1 cellular context compared by ENCODE assay signal in the genomic region with DNA sequence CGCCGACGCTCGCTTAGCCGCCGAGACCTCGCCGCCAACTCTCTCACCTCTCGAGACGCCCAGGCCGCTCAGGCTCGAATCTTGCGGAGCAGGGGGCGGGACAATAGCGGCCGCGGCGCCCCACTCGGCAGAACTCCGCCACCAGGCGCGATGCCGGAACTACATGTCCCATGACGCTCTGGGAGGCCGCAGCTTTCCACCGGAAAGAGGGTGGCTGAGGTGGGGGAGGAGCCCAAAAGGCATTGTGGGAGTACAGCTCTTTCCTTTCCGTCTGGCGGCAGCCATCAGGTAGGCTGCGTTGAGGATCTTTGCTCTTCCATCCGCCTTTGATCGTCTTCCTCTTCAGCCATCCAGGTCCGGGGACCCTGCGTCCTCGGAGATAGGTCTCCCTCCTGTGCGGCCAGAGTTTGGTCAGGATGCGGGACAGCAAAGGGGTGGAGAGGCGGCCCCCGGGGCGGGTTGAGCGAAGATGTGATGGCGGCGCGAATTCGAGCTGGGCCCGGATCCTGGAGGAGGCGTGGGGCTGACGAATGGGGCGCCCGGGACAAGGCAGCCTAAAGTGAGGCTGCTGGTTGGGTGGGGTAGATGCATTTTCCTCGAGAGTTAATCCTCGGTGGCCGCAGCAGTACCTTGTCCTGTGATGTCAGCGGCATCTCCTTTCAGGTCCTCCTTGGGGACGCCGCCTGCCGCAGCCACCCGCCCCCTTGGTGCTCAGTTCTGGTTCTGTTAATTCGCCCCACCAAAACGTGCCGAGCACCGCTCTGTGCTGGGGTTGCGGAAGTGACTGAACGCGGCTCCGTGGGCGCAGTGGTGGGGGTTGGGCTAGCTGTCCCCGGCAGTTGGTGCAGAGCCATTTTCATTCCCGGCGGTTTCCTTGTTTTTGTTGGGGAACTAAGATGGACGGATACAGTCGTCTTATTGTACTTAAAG.
A peak's percentile ranks its signal among the peaks of the same experiment; 100 is the strongest.
TF ChIP-seq lines count a peak whose summit lies in the region.

A gene (minus strand): TSS at position 105 of the 930 bp plus-strand sequence. CDS start 6,086 bp downstream, outside the sequence.
A gene (plus strand): TSS at position 247 of the 930 bp plus-strand sequence. CDS start 728 bp downstream, outside the sequence.

TF ChIP-seq in HEK293, 187 proteins besides CTCF, POLR2A, EP300 and RAD21 (continued from another document and continues in another):
- TF ChIP-seq, protein P1, sequence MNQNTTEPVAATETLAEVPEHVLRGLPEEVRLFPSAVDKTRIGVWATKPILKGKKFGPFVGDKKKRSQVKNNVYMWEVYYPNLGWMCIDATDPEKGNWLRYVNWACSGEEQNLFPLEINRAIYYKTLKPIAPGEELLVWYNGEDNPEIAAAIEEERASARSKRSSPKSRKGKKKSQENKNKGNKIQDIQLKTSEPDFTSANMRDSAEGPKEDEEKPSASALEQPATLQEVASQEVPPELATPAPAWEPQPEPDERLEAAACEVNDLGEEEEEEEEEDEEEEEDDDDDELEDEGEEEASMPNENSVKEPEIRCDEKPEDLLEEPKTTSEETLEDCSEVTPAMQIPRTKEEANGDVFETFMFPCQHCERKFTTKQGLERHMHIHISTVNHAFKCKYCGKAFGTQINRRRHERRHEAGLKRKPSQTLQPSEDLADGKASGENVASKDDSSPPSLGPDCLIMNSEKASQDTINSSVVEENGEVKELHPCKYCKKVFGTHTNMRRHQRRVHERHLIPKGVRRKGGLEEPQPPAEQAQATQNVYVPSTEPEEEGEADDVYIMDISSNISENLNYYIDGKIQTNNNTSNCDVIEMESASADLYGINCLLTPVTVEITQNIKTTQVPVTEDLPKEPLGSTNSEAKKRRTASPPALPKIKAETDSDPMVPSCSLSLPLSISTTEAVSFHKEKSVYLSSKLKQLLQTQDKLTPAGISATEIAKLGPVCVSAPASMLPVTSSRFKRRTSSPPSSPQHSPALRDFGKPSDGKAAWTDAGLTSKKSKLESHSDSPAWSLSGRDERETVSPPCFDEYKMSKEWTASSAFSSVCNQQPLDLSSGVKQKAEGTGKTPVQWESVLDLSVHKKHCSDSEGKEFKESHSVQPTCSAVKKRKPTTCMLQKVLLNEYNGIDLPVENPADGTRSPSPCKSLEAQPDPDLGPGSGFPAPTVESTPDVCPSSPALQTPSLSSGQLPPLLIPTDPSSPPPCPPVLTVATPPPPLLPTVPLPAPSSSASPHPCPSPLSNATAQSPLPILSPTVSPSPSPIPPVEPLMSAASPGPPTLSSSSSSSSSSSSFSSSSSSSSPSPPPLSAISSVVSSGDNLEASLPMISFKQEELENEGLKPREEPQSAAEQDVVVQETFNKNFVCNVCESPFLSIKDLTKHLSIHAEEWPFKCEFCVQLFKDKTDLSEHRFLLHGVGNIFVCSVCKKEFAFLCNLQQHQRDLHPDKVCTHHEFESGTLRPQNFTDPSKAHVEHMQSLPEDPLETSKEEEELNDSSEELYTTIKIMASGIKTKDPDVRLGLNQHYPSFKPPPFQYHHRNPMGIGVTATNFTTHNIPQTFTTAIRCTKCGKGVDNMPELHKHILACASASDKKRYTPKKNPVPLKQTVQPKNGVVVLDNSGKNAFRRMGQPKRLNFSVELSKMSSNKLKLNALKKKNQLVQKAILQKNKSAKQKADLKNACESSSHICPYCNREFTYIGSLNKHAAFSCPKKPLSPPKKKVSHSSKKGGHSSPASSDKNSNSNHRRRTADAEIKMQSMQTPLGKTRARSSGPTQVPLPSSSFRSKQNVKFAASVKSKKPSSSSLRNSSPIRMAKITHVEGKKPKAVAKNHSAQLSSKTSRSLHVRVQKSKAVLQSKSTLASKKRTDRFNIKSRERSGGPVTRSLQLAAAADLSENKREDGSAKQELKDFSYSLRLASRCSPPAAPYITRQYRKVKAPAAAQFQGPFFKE (tag by site-specific recombination; IDR thresholded peaks at IDR 0.05; ENCODE audit: borderline replicate concordance): peak; percentile 96
- TF ChIP-seq ZNF510 (tag by site-specific recombination; IDR thresholded peaks at IDR 0.05; ENCODE audit: insufficient replicate concordance): no peak
- TF ChIP-seq ZNF112 (tag by site-specific recombination; IDR thresholded peaks at IDR 0.05): no peak
- no peak; the same call in 1 of the 2 replicates for TF ChIP-seq ZNF776 (tag by site-specific recombination; IDR thresholded peaks at IDR 0.05; ENCODE audit: borderline replicate concordance)
- TF ChIP-seq ZNF837 (tag by site-specific recombination; IDR thresholded peaks at IDR 0.05): peak; percentile 68; the same call in 1 of the 2 replicates
- TF ChIP-seq ZNF514 (tag by site-specific recombination; IDR thresholded peaks at IDR 0.05): no peak
- TF ChIP-seq ZBTB21 (tag by site-specific recombination; IDR thresholded peaks at IDR 0.05): peak; percentile 72; the same call in 1 of the 2 replicates
- peak; percentile 47; the same call in 1 of the 2 replicates for TF ChIP-seq KLF10 (tag by site-specific recombination; IDR thresholded peaks at IDR 0.05)
- no peak for TF ChIP-seq ZIC2 (tag by site-specific recombination; IDR thresholded peaks at IDR 0.05)
- TF ChIP-seq KLF9 (tag by site-specific recombination; IDR thresholded peaks at IDR 0.05; ENCODE audit: low read depth): peak; percentile 71
- TF ChIP-seq, protein P2, sequence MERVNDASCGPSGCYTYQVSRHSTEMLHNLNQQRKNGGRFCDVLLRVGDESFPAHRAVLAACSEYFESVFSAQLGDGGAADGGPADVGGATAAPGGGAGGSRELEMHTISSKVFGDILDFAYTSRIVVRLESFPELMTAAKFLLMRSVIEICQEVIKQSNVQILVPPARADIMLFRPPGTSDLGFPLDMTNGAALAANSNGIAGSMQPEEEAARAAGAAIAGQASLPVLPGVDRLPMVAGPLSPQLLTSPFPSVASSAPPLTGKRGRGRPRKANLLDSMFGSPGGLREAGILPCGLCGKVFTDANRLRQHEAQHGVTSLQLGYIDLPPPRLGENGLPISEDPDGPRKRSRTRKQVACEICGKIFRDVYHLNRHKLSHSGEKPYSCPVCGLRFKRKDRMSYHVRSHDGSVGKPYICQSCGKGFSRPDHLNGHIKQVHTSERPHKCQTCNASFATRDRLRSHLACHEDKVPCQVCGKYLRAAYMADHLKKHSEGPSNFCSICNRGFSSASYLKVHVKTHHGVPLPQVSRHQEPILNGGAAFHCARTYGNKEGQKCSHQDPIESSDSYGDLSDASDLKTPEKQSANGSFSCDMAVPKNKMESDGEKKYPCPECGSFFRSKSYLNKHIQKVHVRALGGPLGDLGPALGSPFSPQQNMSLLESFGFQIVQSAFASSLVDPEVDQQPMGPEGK (tag by site-specific recombination; IDR thresholded peaks at IDR 0.05): peak; percentile 90
- TF ChIP-seq ZFP3 (tag by site-specific recombination; IDR thresholded peaks at IDR 0.05; ENCODE audit: low read depth): no peak
- TF ChIP-seq GLIS1 (tag by site-specific recombination; IDR thresholded peaks at IDR 0.05): peak; percentile 45
- no peak for TF ChIP-seq ZNF248 (tag by site-specific recombination; IDR thresholded peaks at IDR 0.05)
- no peak for TF ChIP-seq ZBTB1 (tag by site-specific recombination; IDR thresholded peaks at IDR 0.05)
- TF ChIP-seq ZNF391 (tag by site-specific recombination; IDR thresholded peaks at IDR 0.05; ENCODE audit: borderline replicate concordance, low read depth): peak; percentile 93; the same call in 1 of the 2 replicates
- TF ChIP-seq BCL11B (tag by site-specific recombination; IDR thresholded peaks at IDR 0.05; ENCODE audit: low read depth): no peak
- TF ChIP-seq, protein P3, sequence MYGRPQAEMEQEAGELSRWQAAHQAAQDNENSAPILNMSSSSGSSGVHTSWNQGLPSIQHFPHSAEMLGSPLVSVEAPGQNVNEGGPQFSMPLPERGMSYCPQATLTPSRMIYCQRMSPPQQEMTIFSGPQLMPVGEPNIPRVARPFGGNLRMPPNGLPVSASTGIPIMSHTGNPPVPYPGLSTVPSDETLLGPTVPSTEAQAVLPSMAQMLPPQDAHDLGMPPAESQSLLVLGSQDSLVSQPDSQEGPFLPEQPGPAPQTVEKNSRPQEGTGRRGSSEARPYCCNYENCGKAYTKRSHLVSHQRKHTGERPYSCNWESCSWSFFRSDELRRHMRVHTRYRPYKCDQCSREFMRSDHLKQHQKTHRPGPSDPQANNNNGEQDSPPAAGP (tag by site-specific recombination; IDR thresholded peaks at IDR 0.05): peak; percentile 91
- TF ChIP-seq, protein P4, sequence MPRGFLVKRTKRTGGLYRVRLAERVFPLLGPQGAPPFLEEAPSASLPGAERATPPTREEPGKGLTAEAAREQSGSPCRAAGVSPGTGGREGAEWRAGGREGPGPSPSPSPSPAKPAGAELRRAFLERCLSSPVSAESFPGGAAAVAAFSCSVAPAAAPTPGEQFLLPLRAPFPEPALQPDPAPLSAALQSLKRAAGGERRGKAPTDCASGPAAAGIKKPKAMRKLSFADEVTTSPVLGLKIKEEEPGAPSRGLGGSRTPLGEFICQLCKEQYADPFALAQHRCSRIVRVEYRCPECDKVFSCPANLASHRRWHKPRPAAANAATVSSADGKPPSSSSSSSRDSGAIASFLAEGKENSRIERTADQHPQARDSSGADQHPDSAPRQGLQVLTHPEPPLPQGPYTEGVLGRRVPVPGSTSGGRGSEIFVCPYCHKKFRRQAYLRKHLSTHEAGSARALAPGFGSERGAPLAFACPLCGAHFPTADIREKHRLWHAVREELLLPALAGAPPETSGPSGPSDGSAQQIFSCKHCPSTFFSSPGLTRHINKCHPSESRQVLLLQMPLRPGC (tag by site-specific recombination; IDR thresholded peaks at IDR 0.05): peak; percentile 60; the same call in 1 of the 2 replicates
- TF ChIP-seq, protein P5, sequence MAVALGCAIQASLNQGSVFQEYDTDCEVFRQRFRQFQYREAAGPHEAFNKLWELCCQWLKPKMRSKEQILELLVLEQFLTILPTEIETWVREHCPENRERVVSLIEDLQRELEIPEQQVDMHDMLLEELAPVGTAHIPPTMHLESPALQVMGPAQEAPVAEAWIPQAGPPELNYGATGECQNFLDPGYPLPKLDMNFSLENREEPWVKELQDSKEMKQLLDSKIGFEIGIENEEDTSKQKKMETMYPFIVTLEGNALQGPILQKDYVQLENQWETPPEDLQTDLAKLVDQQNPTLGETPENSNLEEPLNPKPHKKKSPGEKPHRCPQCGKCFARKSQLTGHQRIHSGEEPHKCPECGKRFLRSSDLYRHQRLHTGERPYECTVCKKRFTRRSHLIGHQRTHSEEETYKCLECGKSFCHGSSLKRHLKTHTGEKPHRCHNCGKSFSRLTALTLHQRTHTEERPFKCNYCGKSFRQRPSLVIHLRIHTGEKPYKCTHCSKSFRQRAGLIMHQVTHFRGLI (tag by site-specific recombination; IDR thresholded peaks at IDR 0.05): peak; percentile 59; the same call in 1 of the 2 replicates
- no peak; the same call in 1 of the 2 replicates for TF ChIP-seq ZNF768 (tag by site-specific recombination; IDR thresholded peaks at IDR 0.05)
- TF ChIP-seq, protein P6, sequence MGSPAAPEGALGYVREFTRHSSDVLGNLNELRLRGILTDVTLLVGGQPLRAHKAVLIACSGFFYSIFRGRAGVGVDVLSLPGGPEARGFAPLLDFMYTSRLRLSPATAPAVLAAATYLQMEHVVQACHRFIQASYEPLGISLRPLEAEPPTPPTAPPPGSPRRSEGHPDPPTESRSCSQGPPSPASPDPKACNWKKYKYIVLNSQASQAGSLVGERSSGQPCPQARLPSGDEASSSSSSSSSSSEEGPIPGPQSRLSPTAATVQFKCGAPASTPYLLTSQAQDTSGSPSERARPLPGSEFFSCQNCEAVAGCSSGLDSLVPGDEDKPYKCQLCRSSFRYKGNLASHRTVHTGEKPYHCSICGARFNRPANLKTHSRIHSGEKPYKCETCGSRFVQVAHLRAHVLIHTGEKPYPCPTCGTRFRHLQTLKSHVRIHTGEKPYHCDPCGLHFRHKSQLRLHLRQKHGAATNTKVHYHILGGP (tag by site-specific recombination; IDR thresholded peaks at IDR 0.05): 0 out of 2 replicates have a peak, but pooled peaks have one; percentile 39
- no peak for TF ChIP-seq ZNF621 (tag by site-specific recombination; IDR thresholded peaks at IDR 0.05)
- TF ChIP-seq ZBTB48 (tag by site-specific recombination; IDR thresholded peaks at IDR 0.05): 0 out of 2 replicates have a peak, but pooled peaks have one; percentile 16
- TF ChIP-seq ZNF600 (tag by site-specific recombination; IDR thresholded peaks at IDR 0.05): peak; percentile 52; the same call in 1 of the 2 replicates
- TF ChIP-seq ZNF48 (tag by site-specific recombination; IDR thresholded peaks at IDR 0.05): no peak
- peak; percentile 65 for TF ChIP-seq OVOL3 (tag by site-specific recombination; IDR thresholded peaks at IDR 0.05)
- TF ChIP-seq, protein P7, sequence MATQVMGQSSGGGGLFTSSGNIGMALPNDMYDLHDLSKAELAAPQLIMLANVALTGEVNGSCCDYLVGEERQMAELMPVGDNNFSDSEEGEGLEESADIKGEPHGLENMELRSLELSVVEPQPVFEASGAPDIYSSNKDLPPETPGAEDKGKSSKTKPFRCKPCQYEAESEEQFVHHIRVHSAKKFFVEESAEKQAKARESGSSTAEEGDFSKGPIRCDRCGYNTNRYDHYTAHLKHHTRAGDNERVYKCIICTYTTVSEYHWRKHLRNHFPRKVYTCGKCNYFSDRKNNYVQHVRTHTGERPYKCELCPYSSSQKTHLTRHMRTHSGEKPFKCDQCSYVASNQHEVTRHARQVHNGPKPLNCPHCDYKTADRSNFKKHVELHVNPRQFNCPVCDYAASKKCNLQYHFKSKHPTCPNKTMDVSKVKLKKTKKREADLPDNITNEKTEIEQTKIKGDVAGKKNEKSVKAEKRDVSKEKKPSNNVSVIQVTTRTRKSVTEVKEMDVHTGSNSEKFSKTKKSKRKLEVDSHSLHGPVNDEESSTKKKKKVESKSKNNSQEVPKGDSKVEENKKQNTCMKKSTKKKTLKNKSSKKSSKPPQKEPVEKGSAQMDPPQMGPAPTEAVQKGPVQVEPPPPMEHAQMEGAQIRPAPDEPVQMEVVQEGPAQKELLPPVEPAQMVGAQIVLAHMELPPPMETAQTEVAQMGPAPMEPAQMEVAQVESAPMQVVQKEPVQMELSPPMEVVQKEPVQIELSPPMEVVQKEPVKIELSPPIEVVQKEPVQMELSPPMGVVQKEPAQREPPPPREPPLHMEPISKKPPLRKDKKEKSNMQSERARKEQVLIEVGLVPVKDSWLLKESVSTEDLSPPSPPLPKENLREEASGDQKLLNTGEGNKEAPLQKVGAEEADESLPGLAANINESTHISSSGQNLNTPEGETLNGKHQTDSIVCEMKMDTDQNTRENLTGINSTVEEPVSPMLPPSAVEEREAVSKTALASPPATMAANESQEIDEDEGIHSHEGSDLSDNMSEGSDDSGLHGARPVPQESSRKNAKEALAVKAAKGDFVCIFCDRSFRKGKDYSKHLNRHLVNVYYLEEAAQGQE (tag by site-specific recombination; IDR thresholded peaks at IDR 0.05): peak; percentile 54; the same call in 1 of the 2 replicates
- TF ChIP-seq, protein P8, sequence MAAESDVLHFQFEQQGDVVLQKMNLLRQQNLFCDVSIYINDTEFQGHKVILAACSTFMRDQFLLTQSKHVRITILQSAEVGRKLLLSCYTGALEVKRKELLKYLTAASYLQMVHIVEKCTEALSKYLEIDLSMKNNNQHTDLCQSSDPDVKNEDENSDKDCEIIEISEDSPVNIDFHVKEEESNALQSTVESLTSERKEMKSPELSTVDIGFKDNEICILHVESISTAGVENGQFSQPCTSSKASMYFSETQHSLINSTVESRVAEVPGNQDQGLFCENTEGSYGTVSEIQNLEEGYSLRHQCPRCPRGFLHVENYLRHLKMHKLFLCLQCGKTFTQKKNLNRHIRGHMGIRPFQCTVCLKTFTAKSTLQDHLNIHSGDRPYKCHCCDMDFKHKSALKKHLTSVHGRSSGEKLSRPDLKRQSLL (tag by site-specific recombination; IDR thresholded peaks at IDR 0.05): 0 out of 2 replicates have a peak, but pooled peaks have one; percentile 46
- peak; percentile 84 for TF ChIP-seq KLF7 (tag by site-specific recombination; IDR thresholded peaks at IDR 0.05; ENCODE audit: borderline replicate concordance)
